ENCODE assay signal across 1 cellular context in the genomic region with DNA sequence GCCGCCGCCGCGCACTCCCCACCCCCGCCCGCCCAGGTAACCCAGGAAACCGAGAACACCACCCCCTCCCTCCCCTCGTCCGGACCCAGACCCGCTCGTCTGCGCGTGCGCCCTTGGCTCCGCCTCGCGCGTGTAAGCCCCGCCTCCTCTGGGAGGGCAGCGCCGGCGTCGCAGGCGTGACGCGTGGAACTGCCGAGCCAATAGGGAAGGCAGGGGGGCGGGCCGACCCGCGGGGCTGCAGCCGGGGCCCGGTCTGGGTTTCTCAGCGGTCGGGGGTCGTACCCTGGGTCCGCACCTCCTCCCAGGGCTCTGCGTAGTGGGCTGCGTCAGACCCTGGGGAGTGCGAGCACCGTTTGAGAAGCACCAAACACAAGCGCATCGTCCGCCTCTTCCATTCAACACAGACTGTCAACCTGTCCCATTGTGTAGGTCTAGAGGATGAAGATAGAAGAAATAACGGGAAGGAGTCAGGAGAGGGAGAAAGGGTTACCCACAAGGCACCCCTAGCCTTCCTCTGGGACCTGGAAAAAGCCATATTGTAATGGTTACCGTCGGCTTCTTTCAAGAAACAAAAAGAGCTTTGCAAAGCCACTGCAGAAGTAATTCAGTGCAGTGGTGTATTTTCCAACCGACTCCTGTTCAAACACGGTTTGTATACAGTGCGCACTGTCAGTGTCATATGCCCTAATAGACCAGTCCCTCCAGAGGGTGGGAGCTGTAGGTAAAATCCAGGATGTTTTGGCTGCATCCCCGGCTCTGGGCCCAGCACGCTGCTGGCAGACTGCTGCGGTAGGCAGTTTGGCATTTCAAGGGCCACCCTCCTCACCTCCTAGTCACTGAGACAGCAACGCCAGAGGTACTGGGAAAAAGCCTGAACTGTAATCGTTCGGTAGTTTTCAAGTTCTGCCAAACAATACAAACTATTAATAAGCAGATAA.
A peak's percentile ranks its signal among the peaks of the same experiment; 100 is the strongest.
TF ChIP-seq lines count a peak whose summit lies in the region.

No MANE protein-coding gene starts in this region.

TF ChIP-seq in SK-N-SH, 30 proteins besides CTCF, POLR2A, EP300 and RAD21 (continued from another document):
- TF ChIP-seq, protein P1, sequence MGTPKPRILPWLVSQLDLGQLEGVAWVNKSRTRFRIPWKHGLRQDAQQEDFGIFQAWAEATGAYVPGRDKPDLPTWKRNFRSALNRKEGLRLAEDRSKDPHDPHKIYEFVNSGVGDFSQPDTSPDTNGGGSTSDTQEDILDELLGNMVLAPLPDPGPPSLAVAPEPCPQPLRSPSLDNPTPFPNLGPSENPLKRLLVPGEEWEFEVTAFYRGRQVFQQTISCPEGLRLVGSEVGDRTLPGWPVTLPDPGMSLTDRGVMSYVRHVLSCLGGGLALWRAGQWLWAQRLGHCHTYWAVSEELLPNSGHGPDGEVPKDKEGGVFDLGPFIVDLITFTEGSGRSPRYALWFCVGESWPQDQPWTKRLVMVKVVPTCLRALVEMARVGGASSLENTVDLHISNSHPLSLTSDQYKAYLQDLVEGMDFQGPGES (IDR thresholded peaks at IDR 0.05; ENCODE audit: low read depth, low read length): 0 out of 2 replicates have a peak, but pooled peaks have one; percentile 30
- TF ChIP-seq NRF1 (IDR thresholded peaks at IDR 0.05; ENCODE audit: low read depth, low read length) (peak; percentile 61), TAF1 (IDR thresholded peaks at IDR 0.05; ENCODE audit: borderline replicate concordance, low read depth, low read length) (peak; percentile 34; the same call in 1 of the 2 replicates), FOSL2 (IDR thresholded peaks at IDR 0.05; ENCODE audit: borderline replicate concordance, low read depth) (no peak), NFIC (IDR thresholded peaks at IDR 0.05; ENCODE audit: borderline replicate concordance) (no peak), SMC3 (IDR thresholded peaks at IDR 0.05; ENCODE audit: low read depth, low read length) (peak; percentile 19), RXRA (IDR thresholded peaks at IDR 0.05; ENCODE audit: borderline replicate concordance, low read depth) (no peak), CHD2 (IDR thresholded peaks at IDR 0.05; ENCODE audit: low read length, partially characterized antibody) (no peak)
